ENCODE assay signal across 2 cellular contexts in the genomic region with DNA sequence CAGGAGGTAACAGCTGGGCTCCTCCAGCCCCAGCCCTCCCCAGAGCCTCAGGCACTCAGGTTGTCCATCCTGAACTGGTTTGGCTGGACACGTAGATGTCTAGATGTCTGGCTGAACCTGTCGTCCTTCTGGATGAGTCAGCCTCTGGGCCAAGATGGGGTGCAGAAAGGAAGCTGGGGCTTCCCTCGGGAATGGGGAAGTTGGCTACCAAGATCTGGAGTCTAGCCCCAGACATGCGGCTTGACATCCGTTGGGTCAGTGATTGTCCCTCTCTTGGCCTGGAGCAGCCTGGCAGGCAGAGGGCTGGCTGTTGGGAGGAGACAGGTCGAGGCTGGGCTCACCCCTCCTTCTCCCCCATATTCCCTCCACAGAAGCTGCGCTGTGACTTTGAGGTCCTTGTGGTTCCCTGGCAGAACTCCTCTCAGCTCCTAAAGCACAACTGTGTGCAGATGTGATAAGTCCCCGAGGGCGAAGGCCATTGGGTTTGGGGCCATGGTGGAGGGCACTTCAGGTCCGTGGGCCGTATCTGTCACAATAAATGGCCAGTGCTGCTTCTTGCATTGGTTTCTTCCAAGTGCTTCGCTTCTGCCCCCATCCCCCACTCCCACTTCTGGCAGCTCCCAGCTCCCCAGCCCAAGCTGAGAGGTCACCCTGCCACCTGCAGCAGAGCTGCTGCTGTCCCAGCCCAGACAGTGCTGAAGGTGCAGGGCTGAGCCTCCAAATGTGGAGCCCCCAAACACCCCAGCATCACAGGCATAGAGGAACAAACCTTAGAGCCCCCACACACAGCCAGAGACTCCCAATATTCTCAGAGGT.
TF ChIP-seq lines count a peak whose summit lies in the region.

No MANE protein-coding gene starts in this region.

TF ChIP-seq in SK-N-SH, 30 proteins besides CTCF, POLR2A, EP300 and RAD21:
- TF ChIP-seq FOXJ3 (CRISPR knock-in tag; IDR thresholded peaks at IDR 0.05) = no peak
- TF ChIP-seq, protein P1, sequence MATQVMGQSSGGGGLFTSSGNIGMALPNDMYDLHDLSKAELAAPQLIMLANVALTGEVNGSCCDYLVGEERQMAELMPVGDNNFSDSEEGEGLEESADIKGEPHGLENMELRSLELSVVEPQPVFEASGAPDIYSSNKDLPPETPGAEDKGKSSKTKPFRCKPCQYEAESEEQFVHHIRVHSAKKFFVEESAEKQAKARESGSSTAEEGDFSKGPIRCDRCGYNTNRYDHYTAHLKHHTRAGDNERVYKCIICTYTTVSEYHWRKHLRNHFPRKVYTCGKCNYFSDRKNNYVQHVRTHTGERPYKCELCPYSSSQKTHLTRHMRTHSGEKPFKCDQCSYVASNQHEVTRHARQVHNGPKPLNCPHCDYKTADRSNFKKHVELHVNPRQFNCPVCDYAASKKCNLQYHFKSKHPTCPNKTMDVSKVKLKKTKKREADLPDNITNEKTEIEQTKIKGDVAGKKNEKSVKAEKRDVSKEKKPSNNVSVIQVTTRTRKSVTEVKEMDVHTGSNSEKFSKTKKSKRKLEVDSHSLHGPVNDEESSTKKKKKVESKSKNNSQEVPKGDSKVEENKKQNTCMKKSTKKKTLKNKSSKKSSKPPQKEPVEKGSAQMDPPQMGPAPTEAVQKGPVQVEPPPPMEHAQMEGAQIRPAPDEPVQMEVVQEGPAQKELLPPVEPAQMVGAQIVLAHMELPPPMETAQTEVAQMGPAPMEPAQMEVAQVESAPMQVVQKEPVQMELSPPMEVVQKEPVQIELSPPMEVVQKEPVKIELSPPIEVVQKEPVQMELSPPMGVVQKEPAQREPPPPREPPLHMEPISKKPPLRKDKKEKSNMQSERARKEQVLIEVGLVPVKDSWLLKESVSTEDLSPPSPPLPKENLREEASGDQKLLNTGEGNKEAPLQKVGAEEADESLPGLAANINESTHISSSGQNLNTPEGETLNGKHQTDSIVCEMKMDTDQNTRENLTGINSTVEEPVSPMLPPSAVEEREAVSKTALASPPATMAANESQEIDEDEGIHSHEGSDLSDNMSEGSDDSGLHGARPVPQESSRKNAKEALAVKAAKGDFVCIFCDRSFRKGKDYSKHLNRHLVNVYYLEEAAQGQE (IDR thresholded peaks at IDR 0.05; ENCODE audit: low read depth, low read length) = peak; percentile 85
- no peak for TF ChIP-seq FOSL2 (IDR thresholded peaks at IDR 0.05; ENCODE audit: borderline replicate concordance, low read depth)

TF ChIP-seq in SK-N-SH treated with all-trans-retinoic acid at 6 μM for 48 hours, 23 proteins besides CTCF, POLR2A, EP300 and RAD21:
- TF ChIP-seq POU6F1 (CRISPR knock-in tag; IDR thresholded peaks at IDR 0.05; ENCODE audit: borderline replicate concordance, low read depth) (no peak), OSR1 (CRISPR knock-in tag; IDR thresholded peaks at IDR 0.05) (no peak)
